14 cellular contexts compared by ENCODE assay signal in the genomic region with DNA sequence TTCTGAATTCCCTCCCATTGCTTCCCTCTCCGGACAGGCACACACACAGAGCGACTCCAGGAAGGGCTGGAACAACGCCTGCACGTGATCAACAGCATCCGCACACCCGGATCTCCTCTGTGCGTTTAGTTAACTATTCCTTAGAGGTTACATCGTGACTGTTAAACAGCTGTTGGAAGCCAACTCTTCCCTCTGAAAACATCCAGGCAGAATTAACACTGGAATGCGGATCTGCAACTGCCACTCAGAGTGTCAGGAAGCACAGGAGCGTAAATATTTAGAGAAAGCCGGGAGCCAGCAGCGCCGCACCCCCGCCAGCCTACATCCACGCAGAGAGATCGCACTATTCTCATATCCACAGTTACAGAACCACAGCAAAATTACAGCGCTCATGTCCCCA. TPM values are rescaled to one million over a fixed set of nuclear protein-coding genes. Genes with fewer than 3 reads are reported as not detected.
DNase-seq lines count a peak whose midpoint lies in the region; ATAC-seq and TF ChIP-seq lines count a peak whose summit lies in the region.
"Had no signal": no experiment of that assay in that cellular context is flagged by ENCODE, and none has a peak within 500 bp of the region (broad histone marks: within the 10 kb centered on the region; RNA-seq: fewer than 3 reads in every experiment).

No MANE protein-coding gene starts in this region.

- no peaks in the 10 kb centered on the region for H3K79me2 ChIP-seq in osteoblast (ENCODE audit: insufficient read depth, low read length)

- H3K4me1 Mint-ChIP-seq in Caco-2 (ENCODE audit: low read depth, unreplicated experiment) = peaks cover 28% of the 10 kb centered on the region

- no peak for TF ChIP-seq POLR2A in gastroesophageal sphincter (IDR thresholded peaks at IDR 0.05)

- ATAC-seq in gastroesophageal sphincter (peak; percentile 42), GM21367 (IDR thresholded peaks at IDR 0.05; ENCODE audit: unreplicated experiment) (no peak)

- H3K4me1 ChIP-seq in Caco-2 = peaks cover 24% of the 10 kb centered on the region
- H3K4me1 ChIP-seq in gastroesophageal sphincter = peaks cover 0 to 12% (median 0%) of the 10 kb centered on the region in 3 donors
- no peaks in the 10 kb centered on the region for H3K4me1 ChIP-seq in osteoblast (ENCODE audit: insufficient read depth, low read length)
- H3K4me1 ChIP-seq: uterus had no signal

- BruUV-seq in Caco-2 (replicated peaks; lab: Mats Ljungman, UMichigan) = no TSS peak

- H3K36me3 ChIP-seq in Caco-2 (ENCODE audit: control insufficient read depth, insufficient read depth, low read length) (peaks cover 18% of the 10 kb centered on the region), gastroesophageal sphincter (no peaks in the 10 kb centered on the region), osteoblast (ENCODE audit: insufficient read depth, low read length) (no peaks in the 10 kb centered on the region)
- H3K36me3 ChIP-seq: esophagus muscularis mucosa, uterus had no signal

- H3K36me3 Mint-ChIP-seq in Caco-2 (ENCODE audit: insufficient read depth, unreplicated experiment) = peaks cover 89% of the 10 kb centered on the region
- H3K36me3 Mint-ChIP-seq: brain had no signal

- DNase-seq in Caco-2 (peak; percentile 53 to 61), NCI-H2171 (lab: John Stamatoyannopoulos, UW) (peak; percentile 44), osteoblast (ENCODE audit: insufficient read length, low spot score, missing footprints) (peak; percentile 88), NCI-H524 treated with DMSO at 0.1 percent for 48 hours (lab: John Stamatoyannopoulos, UW) (no peak), middle frontal gyrus (ENCODE audit: extremely low spot score, low spot score) (no peak), GM13976 (ENCODE audit: low spot score) (no peak)
- DNase-seq: C1 segment of cervical spinal cord, NCI-H524, SHP77, uterus had no signal

- peak overlapping the region; percentile 71 for H2AFZ ChIP-seq in osteoblast (ENCODE audit: low read length)

- 14 to 26% methylated on average over 12 to 13 of the region's 17 CpGs for WGBS in gastroesophageal sphincter (ENCODE audit: low coverage in 1 of 2), 2 donors

- peak overlapping the region; percentile 61 for H3K27ac Mint-ChIP-seq in Caco-2 (ENCODE audit: unreplicated experiment)

- peak overlapping the region; percentile 8 for H3K4me3 Mint-ChIP-seq in Caco-2 (ENCODE audit: unreplicated experiment)

- intact Hi-C loops in Caco-2 (cut with micrococcal nuclease; ENCODE audit: unreplicated experiment) = no loop called here

- no peaks in the 10 kb centered on the region for H3K27me3 Mint-ChIP-seq in Caco-2 (ENCODE audit: insufficient read depth, unreplicated experiment)

- no peak for TF ChIP-seq CTCF in Caco-2 (IDR thresholded peaks at IDR 0.05; ENCODE audit: insufficient read depth in 1 of 2, low read depth in 1 of 2, low read length in 1 of 2, severe bottlenecking in 1 of 2, unreplicated experiment in 1 of 2)
- no peak for TF ChIP-seq CTCF in gastroesophageal sphincter (IDR thresholded peaks at IDR 0.05)
- no peak for TF ChIP-seq CTCF in osteoblast (IDR thresholded peaks at IDR 0.05; ENCODE audit: extremely low read depth, low read depth, low read length)
- no peak for TF ChIP-seq CTCF in GM13976 (IDR thresholded peaks at IDR 0.05; ENCODE audit: borderline replicate concordance, control extremely low read depth, extremely low read depth, insufficient read depth, missing control alignments)

- no peak for TF ChIP-seq EP300 in gastroesophageal sphincter (IDR thresholded peaks at IDR 0.05)

- CTCF ChIA-PET in Caco-2 (lab: Charles Lee) = interaction anchor here (0.7 kb wide), 1 partner anchor 86 kb away, joined by 4 read pairs; no protein-coding TSS in a partner anchor

- H3K27me3 ChIP-seq in Caco-2 (replicated peaks; ENCODE audit: control insufficient read depth, insufficient read depth, low read length) (no peaks in the 10 kb centered on the region), gastroesophageal sphincter (peaks cover 58% of the 10 kb centered on the region), osteoblast (ENCODE audit: insufficient read depth, low read length) (no peaks in the 10 kb centered on the region)

- H3K27ac ChIP-seq in gastroesophageal sphincter = no peak overlapping the region
- no peak overlapping the region for H3K27ac ChIP-seq in osteoblast (ENCODE audit: low read depth, low read length)
- H3K27ac ChIP-seq: esophagus muscularis mucosa, uterus had no signal

- no peak overlapping the region for H3K4me3 ChIP-seq in Caco-2 (ENCODE audit: low read depth, low read length)
- peak overlapping the region in 1 of 2 donors; percentile 1 for H3K4me3 ChIP-seq in gastroesophageal sphincter
- peak overlapping the region; percentile 52 for H3K4me3 ChIP-seq in osteoblast (ENCODE audit: insufficient read depth, low read length)
- H3K4me3 ChIP-seq: uterus had no signal

- H3K9me3 ChIP-seq in Caco-2 = peaks cover 14% of the 10 kb centered on the region
- no peaks in the 10 kb centered on the region for H3K9me3 ChIP-seq in gastroesophageal sphincter
- H3K9me3 ChIP-seq in osteoblast (ENCODE audit: low read depth, low read length) = no peaks in the 10 kb centered on the region
- H3K9me3 ChIP-seq: esophagus muscularis mucosa, uterus had no signal

- H3K9me3 Mint-ChIP-seq in Caco-2 (ENCODE audit: unreplicated experiment) = no peaks in the 10 kb centered on the region

- in situ Hi-C loops in GM13976 (cut with MboI; ENCODE audit: low sequenced_read_pairs, unreplicated experiment) = no loop called here

- no peaks in the 10 kb centered on the region for H4K20me1 ChIP-seq in osteoblast (ENCODE audit: insufficient read depth, low read length)

- POLR2A ChIA-PET in Caco-2 (lab: Charles Lee) = no interaction called here

- peak overlapping the region; percentile 76 for H3K4me2 ChIP-seq in osteoblast (ENCODE audit: insufficient read depth, low read length)

RNA-seq across cellular contexts. Expression of gene SHANK2, which starts 46.2 kb away (rescaled TPM):
- total RNA-seq in Caco-2 (2022) (175 and 177 TPM in 2 replicates), gastroesophageal sphincter (10 to 100 TPM in 3 of 4 donors, 1 to 10 TPM in 1; 1.6 to 14.5 (median 13.8) TPM), osteoblast (2.5 and 3.5 TPM in 2 replicates)

Comparison
In these comparisons a context has a peak if more than half of its experiments do, and no peak if none do; other contexts are left out.
1. DNase-seq: peak in Caco-2 (2 of 2), NCI-H2171 (single experiment) and osteoblast (single experiment); none in NCI-H524 treated with DMSO at 0.1 percent for 48 hours (single experiment), middle frontal gyrus (single experiment) and GM13976 (single experiment).
2. RNA of gene SHANK2, which starts 46.2 kb away (total RNA-seq): 175 to 177 TPM in Caco-2; 1.6 to 14.5 TPM in gastroesophageal sphincter and 2.5 to 3.5 TPM in osteoblast; every median in the first group is over 10 times any median in the second.